ENCODE assay signal across 22 cellular contexts in the genomic region with DNA sequence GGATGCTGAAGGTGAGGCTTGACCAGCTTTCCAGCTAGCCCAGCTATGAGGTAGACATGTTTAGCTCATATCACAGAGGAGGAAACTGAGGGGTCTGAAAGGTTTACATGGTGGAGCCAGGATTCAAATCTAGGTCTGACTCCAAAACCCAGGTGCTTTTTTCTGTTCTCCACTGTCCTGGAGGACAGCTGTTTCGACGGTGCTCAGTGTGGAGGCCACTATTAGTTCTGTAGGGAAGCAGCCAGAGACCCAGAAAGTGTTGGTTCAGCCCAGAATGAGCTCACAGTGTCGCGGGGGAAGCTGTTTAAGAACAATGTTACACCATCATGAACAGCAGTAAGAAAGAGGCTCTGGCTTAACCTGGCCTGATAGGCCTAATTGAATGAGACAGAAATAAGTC. TPM values are rescaled to one million over a fixed set of nuclear protein-coding genes. Genes with fewer than 3 reads are reported as not detected.
DNase-seq lines count a peak whose midpoint lies in the region; ATAC-seq and TF ChIP-seq lines count a peak whose summit lies in the region.
"Had no signal": no experiment of that assay in that cellular context is flagged by ENCODE, and none has a peak within 500 bp of the region (broad histone marks: within the 10 kb centered on the region; RNA-seq: fewer than 3 reads in every experiment).

No MANE protein-coding gene starts in this region.

- DNase-seq in activated CD4-positive, alpha-beta memory T cell treated with anti-CD3 and anti-CD28 coated beads, Interleukin-2, amount 10 ng/mL, durations not matched to agents 7 days and 5 days: peak; percentile 1
- DNase-seq in activated CD4-positive, alpha-beta memory T cell treated with anti-CD3 and anti-CD28 coated beads for 36 hours: no peak
- peak; percentile 50 for DNase-seq in esophagus muscularis mucosa (ENCODE audit: extremely low spot score)
- peak; percentile 5 for DNase-seq in mucosa of gallbladder (ENCODE audit: low spot score)
- DNase-seq in NCI-H128 (lab: John Stamatoyannopoulos, UW; ENCODE audit: unreplicated experiment): no peak
- DNase-seq: BE2C; C1 segment of cervical spinal cord; CD4-positive, CD25-positive, alpha-beta regulatory T cell; CD8-positive, alpha-beta memory T cell; COR-L47; DMS 273 treated with DMSO at 0.1 percent for 48 hours; DMS53; DND-41; EL; H9; IMR-90 had no signal

- intact Hi-C loops in activated CD4-positive, alpha-beta memory T cell treated with anti-CD3 and anti-CD28 coated beads for 36 hours (cut with micrococcal nuclease): no loop called here
- intact Hi-C loops in esophagus muscularis mucosa (cut with DNase I): no loop called here

- no peak for TF ChIP-seq POLR2A in esophagus muscularis mucosa (IDR thresholded peaks at IDR 0.05; ENCODE audit: low read depth)

- POLR2A ChIA-PET in activated CD4-positive, alpha-beta memory T cell treated with anti-CD3 and anti-CD28 coated beads, Interleukin-2, amount 10 ng/mL, durations not matched to agents 7 days and 5 days (lab: Charles Lee): no interaction called here
- POLR2A ChIA-PET in activated CD4-positive, alpha-beta memory T cell treated with anti-CD3 and anti-CD28 coated beads for 36 hours (lab: Charles Lee): no interaction called here
- POLR2A ChIA-PET in HEK293 (lab: Yijun Ruan, JAX): no interaction called here

- H3K27me3 Mint-ChIP-seq in activated CD4-positive, alpha-beta memory T cell treated with anti-CD3 and anti-CD28 coated beads, Interleukin-2, amount 10 ng/mL, durations not matched to agents 7 days and 5 days: peaks cover 8% of the 10 kb centered on the region
- H3K27me3 Mint-ChIP-seq in activated CD4-positive, alpha-beta memory T cell treated with anti-CD3 and anti-CD28 coated beads for 36 hours: peaks cover 10% of the 10 kb centered on the region

- ATAC-seq in GM21576 (IDR thresholded peaks at IDR 0.05; ENCODE audit: unreplicated experiment): no peak
- no peak for ATAC-seq in HG03354 (IDR thresholded peaks at IDR 0.05; ENCODE audit: poor library complexity, severe bottlenecking, unreplicated experiment)
- ATAC-seq: A549, GM12878 had no signal

- H3K27ac ChIP-seq in HEK293 (ENCODE audit: extremely low read depth, low read depth, low read length): no peak overlapping the region
- no peak overlapping the region for H3K27ac ChIP-seq in esophagus muscularis mucosa (replicated peaks in 1 of 4)
- H3K27ac ChIP-seq: 22Rv1, A549 had no signal

- CTCF ChIA-PET in activated CD4-positive, alpha-beta memory T cell treated with anti-CD3 and anti-CD28 coated beads, Interleukin-2, amount 10 ng/mL, durations not matched to agents 7 days and 5 days (lab: Charles Lee): interaction anchor here (0.6 kb wide), 1 partner anchor 160 kb away, joined by 4 read pairs; no protein-coding TSS in a partner anchor
- CTCF ChIA-PET in activated CD4-positive, alpha-beta memory T cell treated with anti-CD3 and anti-CD28 coated beads for 36 hours (lab: Charles Lee): interaction anchor here (1.4 to 1.5 kb wide), 2 partner anchors 13 to 14 kb away, joined by 3 to 6 read pairs; no protein-coding TSS in a partner anchor
- CTCF ChIA-PET in HEK293 (lab: Yijun Ruan, JAX): interaction anchor here (0.5 to 1.4 kb wide), 3 partner anchors 13 to 76 kb away, joined by 3 to 4 read pairs (median 3); no protein-coding TSS in a partner anchor

- 91% methylated on average over 4 of the region's 4 CpGs for WGBS in esophagus muscularis mucosa

- no peaks in the 10 kb centered on the region for H3K4me1 Mint-ChIP-seq in activated CD4-positive, alpha-beta memory T cell treated with anti-CD3 and anti-CD28 coated beads, Interleukin-2, amount 10 ng/mL, durations not matched to agents 7 days and 5 days
- H3K4me1 Mint-ChIP-seq in activated CD4-positive, alpha-beta memory T cell treated with anti-CD3 and anti-CD28 coated beads for 36 hours (ENCODE audit: low read depth): no peaks in the 10 kb centered on the region
- H3K4me1 Mint-ChIP-seq: CD4-positive, CD25-positive, alpha-beta regulatory T cell had no signal

- no peak overlapping the region for H3K27ac Mint-ChIP-seq in activated CD4-positive, alpha-beta memory T cell treated with anti-CD3 and anti-CD28 coated beads, Interleukin-2, amount 10 ng/mL, durations not matched to agents 7 days and 5 days
- H3K27ac Mint-ChIP-seq in activated CD4-positive, alpha-beta memory T cell treated with anti-CD3 and anti-CD28 coated beads for 36 hours: no peak overlapping the region

- no peak for TF ChIP-seq EP300 in esophagus muscularis mucosa (IDR thresholded peaks at IDR 0.05)

- H3K4me3 Mint-ChIP-seq in activated CD4-positive, alpha-beta memory T cell treated with anti-CD3 and anti-CD28 coated beads, Interleukin-2, amount 10 ng/mL, durations not matched to agents 7 days and 5 days: no peak overlapping the region
- no peak overlapping the region for H3K4me3 Mint-ChIP-seq in activated CD4-positive, alpha-beta memory T cell treated with anti-CD3 and anti-CD28 coated beads for 36 hours
- H3K4me3 Mint-ChIP-seq: CD4-positive, CD25-positive, alpha-beta regulatory T cell; CD8-positive, alpha-beta memory T cell; H9 had no signal

- no peaks in the 10 kb centered on the region for H3K9me3 Mint-ChIP-seq in activated CD4-positive, alpha-beta memory T cell treated with anti-CD3 and anti-CD28 coated beads, Interleukin-2, amount 10 ng/mL, durations not matched to agents 7 days and 5 days
- no peaks in the 10 kb centered on the region for H3K9me3 Mint-ChIP-seq in activated CD4-positive, alpha-beta memory T cell treated with anti-CD3 and anti-CD28 coated beads for 36 hours
- H3K9me3 Mint-ChIP-seq: CD4-positive, CD25-positive, alpha-beta regulatory T cell; CD8-positive, alpha-beta memory T cell had no signal

- H3K9me3 ChIP-seq in HEK293 (ENCODE audit: control insufficient read depth, insufficient read depth, low read depth, low read length) (no peaks in the 10 kb centered on the region), esophagus muscularis mucosa (no peaks in the 10 kb centered on the region)
- H3K9me3 ChIP-seq: A549, BE2C had no signal

- no peaks in the 10 kb centered on the region for H3K4me1 ChIP-seq in HEK293 (ENCODE audit: control insufficient read depth, insufficient read depth, low read length)
- no peaks in the 10 kb centered on the region for H3K4me1 ChIP-seq in esophagus muscularis mucosa
- H3K4me1 ChIP-seq: A549, BE2C had no signal

- H3K27me3 ChIP-seq in esophagus muscularis mucosa: peaks cover 0 to 40% (median 2%) of the 10 kb centered on the region in 4 donors
- H3K27me3 ChIP-seq: BE2C had no signal

- H3K4me3 ChIP-seq in HEK293 (ENCODE audit: low read depth, low read length): no peak overlapping the region
- H3K4me3 ChIP-seq in esophagus muscularis mucosa: no peak overlapping the region
- H3K4me3 ChIP-seq: A549, GM12878 had no signal

- H3K36me3 ChIP-seq in HEK293 (ENCODE audit: control insufficient read depth in 2 of 2, insufficient read depth in 1 of 2, low read length in 2 of 2) (no peaks in the 10 kb centered on the region), esophagus muscularis mucosa (peaks cover 0 to 5% (median 2%) of the 10 kb centered on the region in 4 donors)
- H3K36me3 ChIP-seq: BE2C had no signal

- TF ChIP-seq CTCF in HEK293 (tag by site-specific recombination; IDR thresholded peaks at IDR 0.05): no peak
- no peak for TF ChIP-seq CTCF in esophagus muscularis mucosa (IDR thresholded peaks at IDR 0.05)

- H3K36me3 Mint-ChIP-seq in activated CD4-positive, alpha-beta memory T cell treated with anti-CD3 and anti-CD28 coated beads, Interleukin-2, amount 10 ng/mL, durations not matched to agents 7 days and 5 days (ENCODE audit: low read depth): no peaks in the 10 kb centered on the region
- no peaks in the 10 kb centered on the region for H3K36me3 Mint-ChIP-seq in activated CD4-positive, alpha-beta memory T cell treated with anti-CD3 and anti-CD28 coated beads for 36 hours
- H3K36me3 Mint-ChIP-seq: CD4-positive, CD25-positive, alpha-beta regulatory T cell had no signal

TF ChIP-seq in HEK293, 187 proteins besides CTCF, POLR2A, EP300 and RAD21 (continues in another document):
- TF ChIP-seq, protein P1, sequence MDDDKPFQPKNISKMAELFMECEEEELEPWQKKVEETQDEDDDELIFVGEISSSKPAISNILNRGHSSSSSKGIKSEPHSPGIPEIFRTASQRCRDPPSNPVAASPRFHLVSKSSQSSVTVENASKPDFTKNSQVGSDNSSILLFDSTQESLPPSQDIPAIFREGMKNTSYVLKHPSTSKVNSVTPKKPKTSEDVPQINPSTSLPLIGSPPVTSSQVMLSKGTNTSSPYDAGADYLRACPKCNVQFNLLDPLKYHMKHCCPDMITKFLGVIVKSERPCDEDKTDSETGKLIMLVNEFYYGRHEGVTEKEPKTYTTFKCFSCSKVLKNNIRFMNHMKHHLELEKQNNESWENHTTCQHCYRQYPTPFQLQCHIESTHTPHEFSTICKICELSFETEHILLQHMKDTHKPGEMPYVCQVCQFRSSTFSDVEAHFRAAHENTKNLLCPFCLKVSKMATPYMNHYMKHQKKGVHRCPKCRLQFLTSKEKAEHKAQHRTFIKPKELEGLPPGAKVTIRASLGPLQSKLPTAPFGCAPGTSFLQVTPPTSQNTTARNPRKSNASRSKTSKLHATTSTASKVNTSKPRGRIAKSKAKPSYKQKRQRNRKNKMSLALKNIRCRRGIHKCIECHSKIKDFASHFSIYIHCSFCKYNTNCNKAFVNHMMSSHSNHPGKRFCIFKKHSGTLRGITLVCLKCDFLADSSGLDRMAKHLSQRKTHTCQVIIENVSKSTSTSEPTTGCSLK (tag by site-specific recombination; IDR thresholded peaks at IDR 0.05): no peak

RNA-seq across cellular contexts. Expression of a gene that starts 11.1 kb away (rescaled TPM):
- total RNA-seq in activated CD4-positive, alpha-beta memory T cell treated with anti-CD3 and anti-CD28 coated beads, Interleukin-2, amount 10 ng/mL, durations not matched to agents 7 days and 5 days: not detected
- not detected for total RNA-seq in activated CD4-positive, alpha-beta memory T cell treated with anti-CD3 and anti-CD28 coated beads for 36 hours
- not detected for total RNA-seq in esophagus muscularis mucosa
- 3.3 TPM for total RNA-seq in mucosa of gallbladder
- total RNA-seq: CD4-positive, CD25-positive, alpha-beta regulatory T cell; GM12878; IMR-90 had no signal

RNA-seq across cellular contexts. Expression of a gene that starts 41.5 kb away (rescaled TPM):
- total RNA-seq in activated CD4-positive, alpha-beta memory T cell treated with anti-CD3 and anti-CD28 coated beads, Interleukin-2, amount 10 ng/mL, durations not matched to agents 7 days and 5 days: 10 to 100 TPM; 56.2 to 59.6 TPM
- total RNA-seq in activated CD4-positive, alpha-beta memory T cell treated with anti-CD3 and anti-CD28 coated beads for 36 hours: 10 to 100 TPM; 33.4 to 34.9 TPM
- 10 to 100 TPM; 51.4 to 68.6 (median 66.2) TPM for total RNA-seq in esophagus muscularis mucosa
- total RNA-seq in mucosa of gallbladder: 71.0 TPM

Comparison
In these comparisons a context has a peak if more than half of its experiments do, and no peak if none do; other contexts are left out.
1. DNase-seq: peak in activated CD4-positive, alpha-beta memory T cell treated with anti-CD3 and anti-CD28 coated beads, Interleukin-2, amount 10 ng/mL, durations not matched to agents 7 days and 5 days (single experiment), esophagus muscularis mucosa (single experiment) and mucosa of gallbladder (single experiment); none in activated CD4-positive, alpha-beta memory T cell treated with anti-CD3 and anti-CD28 coated beads for 36 hours (single experiment) and NCI-H128 (single experiment).